Comparison of ENCODE assay signal across 14 cellular contexts in genomic region chr19:18996351-18996750, GRCh38. TPM values are rescaled to one million over a fixed set of nuclear protein-coding genes. Genes with fewer than 3 reads are reported as not detected.
DNase-seq lines count a peak whose midpoint lies in the region; TF ChIP-seq lines count a peak whose summit lies in the region.
"Had no signal": no experiment of that assay in that cellular context is flagged by ENCODE, and none has a peak within 500 bp of the region (broad histone marks: within the 10 kb centered on the region; RNA-seq: fewer than 3 reads in every experiment).

No MANE protein-coding gene starts in this region.

- H3K4me2 ChIP-seq in osteoblast (ENCODE audit: insufficient read depth, low read length): no peak overlapping the region

- H3K36me3 Mint-ChIP-seq in endodermal cell (ENCODE audit: low read depth): peaks cover 55% of the 10 kb centered on the region

- DNase-seq in WERI-Rb-1: no peak
- no peak for DNase-seq in endodermal cell
- DNase-seq in osteoblast (ENCODE audit: insufficient read length, low spot score, missing footprints): no peak
- DNase-seq in amniotic stem cell (lab: John Stamatoyannopoulos, UW): no peak
- DNase-seq in EL: no peak
- DNase-seq in ascending aorta (ENCODE audit: low spot score in 2 of 2): no peak
- DNase-seq: CD8-positive, alpha-beta T cell; DMS79; NCI-H1048 had no signal

- no peak overlapping the region for H3K27ac ChIP-seq in HEK293 (ENCODE audit: extremely low read depth, low read depth, low read length)
- H3K27ac ChIP-seq in WERI-Rb-1: peak overlapping the region; percentile 82
- no peak overlapping the region for H3K27ac ChIP-seq in endodermal cell (ENCODE audit: low read depth, low read length)
- H3K27ac ChIP-seq in osteoblast (ENCODE audit: low read depth, low read length): peak overlapping the region; percentile 70
- H3K27ac ChIP-seq in ascending aorta: no peak overlapping the region
- H3K27ac ChIP-seq: C4-2B had no signal

- H3K4me3 ChIP-seq in HEK293 (ENCODE audit: low read depth, low read length) (no peak overlapping the region), WERI-Rb-1 (ENCODE audit: low read depth, low read length) (no peak overlapping the region), endodermal cell (ENCODE audit: low read length) (no peak overlapping the region), osteoblast (ENCODE audit: insufficient read depth, low read length) (no peak overlapping the region), ascending aorta (no peak overlapping the region)

- no peaks in the 10 kb centered on the region for H3K27me3 Mint-ChIP-seq in endodermal cell (ENCODE audit: insufficient read depth)
- H3K27me3 Mint-ChIP-seq: B cell, IgD-negative memory B cell had no signal

- H2AFZ ChIP-seq in osteoblast (ENCODE audit: low read length): no peak overlapping the region

- no peaks in the 10 kb centered on the region for H3K9me3 ChIP-seq in HEK293 (ENCODE audit: control insufficient read depth, insufficient read depth, low read depth, low read length)
- no peaks in the 10 kb centered on the region for H3K9me3 ChIP-seq in WERI-Rb-1 (ENCODE audit: severe bottlenecking)
- no peaks in the 10 kb centered on the region for H3K9me3 ChIP-seq in endodermal cell (ENCODE audit: control insufficient read depth, low read length)
- H3K9me3 ChIP-seq in osteoblast (ENCODE audit: low read depth, low read length): no peaks in the 10 kb centered on the region
- H3K9me3 ChIP-seq in ascending aorta: no peaks in the 10 kb centered on the region
- H3K9me3 ChIP-seq: Caco-2 had no signal

- peaks cover 30% of the 10 kb centered on the region for H4K20me1 ChIP-seq in osteoblast (ENCODE audit: insufficient read depth, low read length)

- 92 to 97% methylated on average over 10 of the region's 10 CpGs for WGBS in endodermal cell (ENCODE audit: insufficient coverage in 1 of 2, insufficient read length in 1 of 2), 2 experiments

- H3K9me3 Mint-ChIP-seq in endodermal cell: no peaks in the 10 kb centered on the region
- H3K9me3 Mint-ChIP-seq: CD8-positive, alpha-beta T cell; IgD-negative memory B cell had no signal

- peaks cover 2% of the 10 kb centered on the region for H3K4me1 Mint-ChIP-seq in endodermal cell
- H3K4me1 Mint-ChIP-seq: B cell had no signal

- CTCF ChIA-PET in HEK293 (lab: Yijun Ruan, JAX): interaction anchor here (1.1 to 3.0 kb wide), 5 partner anchors 9 to 490 kb away, joined by 3 to 24 read pairs (median 4); no protein-coding TSS in a partner anchor

- H3K4me1 ChIP-seq in HEK293 (ENCODE audit: control insufficient read depth, insufficient read depth, low read length): no peaks in the 10 kb centered on the region
- no peaks in the 10 kb centered on the region for H3K4me1 ChIP-seq in endodermal cell (ENCODE audit: control insufficient read depth, insufficient read depth, low read length)
- H3K4me1 ChIP-seq in osteoblast (ENCODE audit: insufficient read depth, low read length): peaks cover 13% of the 10 kb centered on the region
- no peaks in the 10 kb centered on the region for H3K4me1 ChIP-seq in ascending aorta
- H3K4me1 ChIP-seq: Caco-2 had no signal

- intact Hi-C loops in ascending aorta (cut with DNase I): no loop called here

- POLR2A ChIA-PET in HEK293 (lab: Yijun Ruan, JAX): no interaction called here

- no peaks in the 10 kb centered on the region for H3K27me3 ChIP-seq in WERI-Rb-1 (ENCODE audit: insufficient read depth, low read depth, severe bottlenecking)
- no peaks in the 10 kb centered on the region for H3K27me3 ChIP-seq in endodermal cell (ENCODE audit: control insufficient read depth, insufficient read depth, low read length, poor library complexity, severe bottlenecking)
- H3K27me3 ChIP-seq in osteoblast (ENCODE audit: insufficient read depth, low read length): no peaks in the 10 kb centered on the region
- H3K27me3 ChIP-seq in ascending aorta: no peaks in the 10 kb centered on the region

- no peaks in the 10 kb centered on the region for H3K79me2 ChIP-seq in osteoblast (ENCODE audit: insufficient read depth, low read length)

- no peak overlapping the region for H3K4me3 Mint-ChIP-seq in endodermal cell
- H3K4me3 Mint-ChIP-seq: B cell; CD8-positive, alpha-beta T cell; IgD-negative memory B cell had no signal

- H3K36me3 ChIP-seq in HEK293 (ENCODE audit: control insufficient read depth in 2 of 2, insufficient read depth in 1 of 2, low read length in 2 of 2) (peaks cover 39 to 83% of the 10 kb centered on the region in 2 experiments), WERI-Rb-1 (peaks cover 73% of the 10 kb centered on the region), endodermal cell (ENCODE audit: control insufficient read depth, insufficient read depth, low read length) (peaks cover 63% of the 10 kb centered on the region), osteoblast (ENCODE audit: insufficient read depth, low read length) (peaks cover 60% of the 10 kb centered on the region), ascending aorta (peaks cover 36 to 73% of the 10 kb centered on the region in 2 donors)

- H3K9ac ChIP-seq in endodermal cell (ENCODE audit: extremely low read depth, low read length, poor library complexity, severe bottlenecking): no peak overlapping the region

- peak overlapping the region; percentile 64 for H3K27ac Mint-ChIP-seq in endodermal cell
- H3K27ac Mint-ChIP-seq: B cell; CD8-positive, alpha-beta T cell; IgD-negative memory B cell had no signal

- no peak for TF ChIP-seq CTCF in HEK293 (tag by site-specific recombination; IDR thresholded peaks at IDR 0.05)
- TF ChIP-seq CTCF in WERI-Rb-1 (IDR thresholded peaks at IDR 0.05; ENCODE audit: low read depth, low read length): no peak
- no peak for TF ChIP-seq CTCF in endodermal cell (conservative IDR thresholded peaks at IDR 0.05)
- no peak for TF ChIP-seq CTCF in osteoblast (IDR thresholded peaks at IDR 0.05; ENCODE audit: extremely low read depth, low read depth, low read length)
- TF ChIP-seq CTCF in ascending aorta (IDR thresholded peaks at IDR 0.05): no peak

TF ChIP-seq in HEK293, 187 proteins besides CTCF, POLR2A, EP300 and RAD21:
- no peak for TF ChIP-seq ZNF501 (tag by site-specific recombination; IDR thresholded peaks at IDR 0.05)
- TF ChIP-seq ZNF121 (tag by site-specific recombination; IDR thresholded peaks at IDR 0.05): peak; percentile 72; the same call in 1 of the 2 replicates

RNA-seq across cellular contexts. Expression of gene SUGP2, which starts 37.0 kb away (rescaled TPM):
- total RNA-seq in endodermal cell (100 to 1,000 TPM; 121 to 157 TPM), osteoblast (32.7 and 33.7 TPM in 2 replicates), ascending aorta (23.6 TPM)
- 130 TPM for polyA plus RNA-seq in endodermal cell (2013, experiment 1 of 2)
- 124 TPM for polyA plus RNA-seq in endodermal cell (2013, experiment 2 of 2)

RNA-seq across cellular contexts. Expression of gene ARMC6, which starts 37.1 kb away (rescaled TPM):
- total RNA-seq in endodermal cell: 10 to 100 TPM; 26.1 to 37.8 TPM
- polyA plus RNA-seq in endodermal cell (2013, experiment 1 of 2): 30.8 TPM
- 27.0 TPM for polyA plus RNA-seq in endodermal cell (2013, experiment 2 of 2)
- total RNA-seq in osteoblast: 30.9 and 38.4 TPM in 2 replicates
- 34.7 TPM for total RNA-seq in ascending aorta

RNA-seq across cellular contexts. Expression of gene HOMER3, which starts 55.3 kb away (rescaled TPM):
- total RNA-seq in endodermal cell: 10 to 100 TPM; 21.5 to 31.2 TPM
- polyA plus RNA-seq in endodermal cell (2013, experiment 1 of 2): 63.3 TPM
- polyA plus RNA-seq in endodermal cell (2013, experiment 2 of 2): 51.0 TPM
- total RNA-seq in osteoblast: 98.4 and 107 TPM in 2 replicates
- 93.0 TPM for total RNA-seq in ascending aorta

Comparison
In these comparisons a context has a peak if more than half of its experiments do, and no peak if none do; other contexts are left out.
1. H3K27ac ChIP-seq: peak in WERI-Rb-1 (single experiment) and osteoblast (single experiment); none in HEK293 (single experiment), endodermal cell (single experiment) and ascending aorta (0 of 2).